ENCODE assay signal across 24 cellular contexts in the genomic region with DNA sequence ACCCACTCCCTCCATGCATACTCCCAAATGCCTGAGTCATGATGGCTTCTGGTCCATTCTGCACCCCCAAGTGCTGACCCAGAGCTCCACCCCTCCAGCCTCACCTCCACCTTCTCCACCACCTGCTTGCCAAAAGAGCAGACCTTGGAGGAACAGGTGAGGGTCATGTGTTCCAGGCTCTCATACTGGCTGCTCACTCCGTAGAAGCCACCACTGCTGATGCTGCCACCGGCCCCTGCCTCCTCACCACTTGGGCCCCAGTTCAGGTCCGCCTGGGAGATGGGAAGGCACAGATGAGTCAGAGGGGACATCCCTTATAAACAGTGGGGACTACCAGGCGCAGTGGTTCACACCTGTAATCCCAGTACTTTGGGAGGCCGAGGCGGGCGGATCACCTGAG. TPM values are rescaled to one million over a fixed set of nuclear protein-coding genes. Genes with fewer than 3 reads are reported as not detected.
DNase-seq lines count a peak whose midpoint lies in the region; ATAC-seq and TF ChIP-seq lines count a peak whose summit lies in the region.
"Had no signal": no experiment of that assay in that cellular context is flagged by ENCODE, and none has a peak within 500 bp of the region (broad histone marks: within the 10 kb centered on the region; RNA-seq: fewer than 3 reads in every experiment).

No MANE protein-coding gene starts in this region.

- TF ChIP-seq CTCF in CD4-positive, alpha-beta T cell (IDR thresholded peaks at IDR 0.05) = no peak
- TF ChIP-seq CTCF in GM13976 (IDR thresholded peaks at IDR 0.05; ENCODE audit: borderline replicate concordance, control extremely low read depth, extremely low read depth, insufficient read depth, missing control alignments) (no peak), endodermal cell (conservative IDR thresholded peaks at IDR 0.05) (no peak)

- no peaks in the 10 kb centered on the region for H3K9me3 Mint-ChIP-seq in CD4-positive, alpha-beta T cell
- peaks cover 3% of the 10 kb centered on the region for H3K9me3 Mint-ChIP-seq in endodermal cell
- H3K9me3 Mint-ChIP-seq: activated T-helper 2 cell treated with anti-CD3 and anti-CD28 coated beads, Interferon-gamma antibody, Interleukin-2, Interleukin-4, amounts not matched to agents 10 μg/mL and 5 μg/mL and 100 μg/mL, durations not matched to agents 14 hours and 24 hours and 36 hours; nephron had no signal

- peaks cover 18% of the 10 kb centered on the region for H3K4me1 Mint-ChIP-seq in CD4-positive, alpha-beta T cell (ENCODE audit: low read depth)
- H3K4me1 Mint-ChIP-seq in endodermal cell = peaks cover 11% of the 10 kb centered on the region

- ATAC-seq in CD4-positive, alpha-beta T cell (ENCODE audit: poor library complexity) = no peak
- ATAC-seq in sciatic nerve (no peak), GM19035 (IDR thresholded peaks at IDR 0.05; ENCODE audit: unreplicated experiment) (no peak)
- ATAC-seq: heart left ventricle, left colon had no signal

- no peaks in the 10 kb centered on the region for H3K9me3 ChIP-seq in CD4-positive, alpha-beta T cell (ENCODE audit: control insufficient read depth, low read length)
- H3K9me3 ChIP-seq in endodermal cell (ENCODE audit: control insufficient read depth, low read length) = no peaks in the 10 kb centered on the region
- H3K9me3 ChIP-seq: adrenal gland, heart left ventricle, suprapubic skin, vagina had no signal

- H3K9ac ChIP-seq in endodermal cell (ENCODE audit: extremely low read depth, low read length, poor library complexity, severe bottlenecking) = no peak overlapping the region

- H3K4me1 ChIP-seq in endodermal cell (ENCODE audit: control insufficient read depth, insufficient read depth, low read length) = no peaks in the 10 kb centered on the region

- intact Hi-C loops in CD4-positive, alpha-beta T cell (cut with DNase I, micrococcal nuclease) = no loop called here
- intact Hi-C loops in sciatic nerve (cut with DNase I) = no loop called here

- no peaks in the 10 kb centered on the region for H3K27me3 ChIP-seq in CD4-positive, alpha-beta T cell (ENCODE audit: control insufficient read depth, insufficient read depth, low read length)
- no peaks in the 10 kb centered on the region for H3K27me3 ChIP-seq in endodermal cell (ENCODE audit: control insufficient read depth, insufficient read depth, low read length, poor library complexity, severe bottlenecking)
- H3K27me3 ChIP-seq: adrenal gland, heart left ventricle, suprapubic skin, vagina had no signal

- H3K27ac ChIP-seq in CD4-positive, alpha-beta T cell (ENCODE audit: low read depth, low read length) = no peak overlapping the region
- H3K27ac ChIP-seq in endodermal cell (ENCODE audit: low read depth, low read length) = no peak overlapping the region
- H3K27ac ChIP-seq: adrenal gland, heart left ventricle, suprapubic skin, vagina had no signal

- WGBS in endodermal cell (ENCODE audit: insufficient coverage in 1 of 2, insufficient read length in 1 of 2), 2 experiments = 89 to 99% methylated on average over 3 to 4 of the region's 7 CpGs

- no peak for DNase-seq in CD4-positive, alpha-beta T cell
- DNase-seq in GM13976 (ENCODE audit: low spot score) = peak; percentile 53
- DNase-seq in endodermal cell = peak; percentile 44
- peak; percentile 52 for DNase-seq in sciatic nerve (ENCODE audit: low spot score)
- no peak for DNase-seq in COR-L47 (lab: John Stamatoyannopoulos, UW)
- no peak for DNase-seq in NCI-H1436 treated with DMSO at 0.1 percent for 48 hours (lab: John Stamatoyannopoulos, UW)
- DNase-seq: activated CD4-positive, alpha-beta T cell treated with anti-CD3 and anti-CD28 coated beads, Interleukin-2, amount 50 U/mL, for 1 hour; activated CD8-positive, alpha-beta memory T cell treated with anti-CD3 and anti-CD28 coated beads, Interleukin-2, amount 50 U/mL, for 4 hours; DMS79 treated with DMSO at 0.1 percent for 48 hours; heart left ventricle; IMR-90; left colon; NCI-H1417; NCI-H524 treated with DMSO at 0.1 percent for 48 hours; T-helper 2 cell had no signal

- in situ Hi-C loops in GM13976 (cut with MboI; ENCODE audit: low sequenced_read_pairs, unreplicated experiment) = no loop called here

- no peaks in the 10 kb centered on the region for H3K27me3 Mint-ChIP-seq in CD4-positive, alpha-beta T cell
- peaks cover 6% of the 10 kb centered on the region for H3K27me3 Mint-ChIP-seq in endodermal cell (ENCODE audit: insufficient read depth)

- no peak overlapping the region for H3K4me3 Mint-ChIP-seq in CD4-positive, alpha-beta T cell
- H3K4me3 Mint-ChIP-seq in endodermal cell = no peak overlapping the region
- H3K4me3 Mint-ChIP-seq: nephron had no signal

- CTCF ChIA-PET in CD4-positive, alpha-beta T cell (lab: Charles Lee) = interaction anchor here (1.3 kb wide), 1 partner anchor 15 kb away, joined by 6 read pairs; no protein-coding TSS in a partner anchor

- peaks cover 77% of the 10 kb centered on the region for H3K36me3 ChIP-seq in endodermal cell (ENCODE audit: control insufficient read depth, insufficient read depth, low read length)

- peak overlapping the region; percentile 13 for H3K27ac Mint-ChIP-seq in CD4-positive, alpha-beta T cell
- peak overlapping the region; percentile 48 for H3K27ac Mint-ChIP-seq in endodermal cell
- H3K27ac Mint-ChIP-seq: activated T-helper 2 cell treated with anti-CD3 and anti-CD28 coated beads, Interferon-gamma antibody, Interleukin-2, Interleukin-4, amounts not matched to agents 10 μg/mL and 5 μg/mL and 100 μg/mL, durations not matched to agents 14 hours and 24 hours and 36 hours had no signal

- POLR2A ChIA-PET in CD4-positive, alpha-beta T cell (lab: Charles Lee) = no interaction called here

- no peak overlapping the region for H3K4me3 ChIP-seq in endodermal cell (ENCODE audit: low read length)
- H3K4me3 ChIP-seq: adrenal gland, heart left ventricle, SK-N-MC, suprapubic skin, vagina had no signal

- H3K36me3 Mint-ChIP-seq in CD4-positive, alpha-beta T cell (ENCODE audit: low read depth) = peaks cover 24% of the 10 kb centered on the region
- H3K36me3 Mint-ChIP-seq in endodermal cell (ENCODE audit: low read depth) = peaks cover 78% of the 10 kb centered on the region

RNA-seq across cellular contexts. Expression of gene CD37, which starts 7.9 kb away (rescaled TPM):
- 100 to 1,000 TPM; 329 to 350 TPM for total RNA-seq in CD4-positive, alpha-beta T cell
- total RNA-seq in endodermal cell = not detected
- polyA plus RNA-seq in endodermal cell (2013, experiment 1 of 2) = not detected
- not detected for polyA plus RNA-seq in endodermal cell (2013, experiment 2 of 2)
- 21.3 TPM for total RNA-seq in sciatic nerve
- total RNA-seq: IMR-90, MCF 10A, RPMI7951 had no signal
- polyA plus RNA-seq: IMR-90 had no signal

RNA-seq across cellular contexts. Expression of gene SLC6A16, which starts 18.1 kb away (rescaled TPM):
- total RNA-seq in CD4-positive, alpha-beta T cell = 1 to 10 TPM; 1.5 to 2.4 TPM
- total RNA-seq in endodermal cell = 1 to 10 TPM; 3.3 to 3.4 TPM
- polyA plus RNA-seq in endodermal cell (2013, experiment 1 of 2) = 6.1 TPM
- polyA plus RNA-seq in endodermal cell (2013, experiment 2 of 2) = 4.9 TPM
- 5.6 TPM for total RNA-seq in sciatic nerve
- total RNA-seq: MCF 10A had no signal

RNA-seq across cellular contexts. Expression of gene TEAD2, which starts 19.1 kb away (rescaled TPM):
- total RNA-seq in CD4-positive, alpha-beta T cell = not detected
- total RNA-seq in endodermal cell = 100 to 1,000 TPM; 142 to 166 TPM
- polyA plus RNA-seq in endodermal cell (2013, experiment 1 of 2) = 147 TPM
- 145 TPM for polyA plus RNA-seq in endodermal cell (2013, experiment 2 of 2)
- 33.0 TPM for total RNA-seq in sciatic nerve
- total RNA-seq: activated T-helper 2 cell treated with anti-CD3 and anti-CD28 coated beads, Interferon-gamma antibody, Interleukin-2, Interleukin-4, amounts not matched to agents 10 μg/mL and 5 μg/mL and 100 μg/mL, durations not matched to agents 14 hours and 24 hours and 36 hours had no signal

RNA-seq across cellular contexts. Expression of gene DKKL1, which starts 20.6 kb away (rescaled TPM):
- total RNA-seq in CD4-positive, alpha-beta T cell = not detected
- total RNA-seq in endodermal cell (1 to 10 TPM; 1.8 to 2.1 TPM), sciatic nerve (0.89 TPM)
- 6.5 TPM for polyA plus RNA-seq in endodermal cell (2013, experiment 1 of 2)
- polyA plus RNA-seq in endodermal cell (2013, experiment 2 of 2) = 3.4 TPM
- total RNA-seq: activated T-helper 2 cell treated with anti-CD3 and anti-CD28 coated beads, Interferon-gamma antibody, Interleukin-2, Interleukin-4, amounts not matched to agents 10 μg/mL and 5 μg/mL and 100 μg/mL, durations not matched to agents 14 hours and 24 hours and 36 hours; IMR-90; left colon; MCF 10A; suprapubic skin; vagina had no signal

RNA-seq across cellular contexts. Expression of gene KASH5, which starts 44.9 kb away (rescaled TPM):
- not detected for total RNA-seq in CD4-positive, alpha-beta T cell
- under 1 TPM in 1 of 2 donors, not detected in 1; 0.13 TPM for total RNA-seq in endodermal cell
- polyA plus RNA-seq in endodermal cell (2013, experiment 1 of 2) = not detected
- not detected for polyA plus RNA-seq in endodermal cell (2013, experiment 2 of 2)
- not detected for total RNA-seq in sciatic nerve
- total RNA-seq: heart left ventricle, IMR-90, left colon, MCF 10A, RPMI7951, suprapubic skin, vagina had no signal
- polyA plus RNA-seq: adrenal gland, heart left ventricle, IMR-90 had no signal

Comparison
In these comparisons a context has a peak if more than half of its experiments do, and no peak if none do; other contexts are left out.
1. DNase-seq: peak in GM13976 (single experiment), endodermal cell (single experiment) and sciatic nerve (single experiment); none in CD4-positive, alpha-beta T cell (0 of 10), COR-L47 (single experiment) and NCI-H1436 treated with DMSO at 0.1 percent for 48 hours (single experiment).
2. RNA of gene CD37, which starts 7.9 kb away (total RNA-seq): 329 to 350 TPM in CD4-positive, alpha-beta T cell and 21.3 TPM in sciatic nerve (single experiment); not detected in endodermal cell; every median in the first group is over 10 times any median in the second.
3. RNA of gene TEAD2, which starts 19.1 kb away (total RNA-seq): 142 to 166 TPM in endodermal cell and 33.0 TPM in sciatic nerve (single experiment); not detected in CD4-positive, alpha-beta T cell; every median in the first group is over 10 times any median in the second.